In the genomic region with DNA sequence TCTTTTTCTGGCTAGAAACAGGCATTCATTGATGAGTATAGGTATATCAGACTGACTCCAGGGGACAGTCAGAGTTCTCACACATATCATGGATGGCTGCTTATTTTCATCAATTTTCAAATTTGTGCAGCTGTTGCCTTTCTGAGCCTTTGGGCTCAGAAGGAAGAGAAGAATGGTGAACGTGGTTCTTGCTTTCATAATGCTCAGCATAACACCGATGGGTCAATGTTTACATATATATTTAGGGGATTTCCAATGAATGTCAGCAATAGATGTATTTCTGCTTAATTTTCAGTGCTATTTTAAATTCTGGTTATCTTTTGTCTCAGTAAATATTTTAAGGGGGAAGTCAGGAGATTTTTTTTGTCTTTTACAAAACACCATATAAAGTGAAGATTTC, we compare ENCODE assay signal across 30 cellular contexts.
"Had no signal": no experiment of that assay in that cellular context is flagged by ENCODE, and none has a peak within 500 bp of the region (broad histone marks: within the 10 kb centered on the region; RNA-seq: fewer than 3 reads in every experiment).

No MANE protein-coding gene starts in this region.

- H2AFZ ChIP-seq: neural progenitor cell had no signal

- H3K4me3 ChIP-seq: esophagus muscularis mucosa, heart right ventricle, left lung, neural progenitor cell, prostate gland, right atrium auricular region, smooth muscle cell, stomach, thyroid gland, vagina had no signal

- H3K27ac ChIP-seq: esophagus muscularis mucosa, heart right ventricle, left lung, neural progenitor cell, prostate gland, right atrium auricular region, stomach, thyroid gland, vagina had no signal

- ATAC-seq: heart right ventricle; left cardiac atrium; left lung; naive thymus-derived CD4-positive, alpha-beta T cell; sciatic nerve; stimulated activated effector memory CD8-positive, alpha-beta T cell treated with anti-CD3 and anti-CD28 coated beads, Interleukin-12 subunit alpha, Interleukin-12 subunit beta, amount 100 ng/mL, for 72 hours had no signal

- FAIRE-seq: endothelial cell of umbilical vein, islet of Langerhans had no signal

- H3K36me3 Mint-ChIP-seq: neural progenitor cell; stimulated activated effector memory CD8-positive, alpha-beta T cell treated with anti-CD3 and anti-CD28 coated beads, Interleukin-12 subunit alpha, Interleukin-12 subunit beta, amount 100 ng/mL, for 72 hours had no signal

- H3K27me3 ChIP-seq: esophagus muscularis mucosa, heart right ventricle, left lung, neural progenitor cell, right atrium auricular region, stomach, thyroid gland, vagina had no signal

- H3K27ac Mint-ChIP-seq: dendritic cell treated with granulocyte-macrophage colony-stimulating factor and Interleukin-4, amounts not matched to agents 40 ng/mL and 50 ng/mL, for 4 days; endodermal cell; naive thymus-derived CD4-positive, alpha-beta T cell; nephron; neural progenitor cell; stimulated activated effector memory CD8-positive, alpha-beta T cell treated with anti-CD3 and anti-CD28 coated beads, Interleukin-12 subunit alpha, Interleukin-12 subunit beta, amount 100 ng/mL, for 72 hours had no signal

- H3K36me3 ChIP-seq: esophagus muscularis mucosa, heart right ventricle, left lung, neural progenitor cell, prostate gland, right atrium auricular region, stomach, thyroid gland, vagina had no signal

- H3K27me3 Mint-ChIP-seq: dendritic cell treated with granulocyte-macrophage colony-stimulating factor and Interleukin-4, amounts not matched to agents 40 ng/mL and 50 ng/mL, for 4 days; naive thymus-derived CD4-positive, alpha-beta T cell had no signal

- H3K9ac ChIP-seq: neural progenitor cell had no signal

- H3K4me2 ChIP-seq: neural progenitor cell, smooth muscle cell had no signal

- DNase-seq: effector CD8-positive, alpha-beta T cell; endodermal cell; foreskin melanocyte; glutamatergic neuron; heart right ventricle; hippocampal formation; left cardiac atrium; left lung; mesendoderm; midbrain; naive thymus-derived CD4-positive, alpha-beta T cell; stimulated activated CD4-positive, alpha-beta T cell treated with anti-CD3 and anti-CD28 coated beads, Interleukin-12 subunit alpha, Interleukin-12 subunit beta, amount 100 ng/mL, for 4 hours; stimulated activated CD4-positive, alpha-beta T cell treated with anti-CD3 and anti-CD28 coated beads, Interleukin-1b, Interleukin-23, amount 100 ng/mL, for 48 hours; stimulated activated CD4-positive, alpha-beta T cell treated with anti-CD3 and anti-CD28 coated beads, Interleukin-4, amount 100 ng/mL, for 1 hour; stimulated activated naive CD4-positive, alpha-beta T cell treated with Interleukin-2 at 50 U/mL for 16 hours; stomach; thyroid gland; trophoblast cell had no signal

- H3K9me3 ChIP-seq: esophagus muscularis mucosa, prostate gland, right atrium auricular region, stomach, thyroid gland, vagina had no signal

- H3K4me1 Mint-ChIP-seq: naive thymus-derived CD4-positive, alpha-beta T cell; nephron had no signal

- H3K4me1 ChIP-seq: esophagus muscularis mucosa, heart right ventricle, left lung, prostate gland, right atrium auricular region, stomach, thyroid gland, vagina had no signal

- H3K4me3 Mint-ChIP-seq: dendritic cell treated with granulocyte-macrophage colony-stimulating factor and Interleukin-4, amounts not matched to agents 40 ng/mL and 50 ng/mL, for 4 days; endodermal cell; naive thymus-derived CD4-positive, alpha-beta T cell; nephron; neural progenitor cell; stimulated activated effector memory CD8-positive, alpha-beta T cell treated with anti-CD3 and anti-CD28 coated beads, Interleukin-12 subunit alpha, Interleukin-12 subunit beta, amount 100 ng/mL, for 72 hours had no signal
